Comparison of ENCODE assay signal across 7 cellular contexts in the genomic region with DNA sequence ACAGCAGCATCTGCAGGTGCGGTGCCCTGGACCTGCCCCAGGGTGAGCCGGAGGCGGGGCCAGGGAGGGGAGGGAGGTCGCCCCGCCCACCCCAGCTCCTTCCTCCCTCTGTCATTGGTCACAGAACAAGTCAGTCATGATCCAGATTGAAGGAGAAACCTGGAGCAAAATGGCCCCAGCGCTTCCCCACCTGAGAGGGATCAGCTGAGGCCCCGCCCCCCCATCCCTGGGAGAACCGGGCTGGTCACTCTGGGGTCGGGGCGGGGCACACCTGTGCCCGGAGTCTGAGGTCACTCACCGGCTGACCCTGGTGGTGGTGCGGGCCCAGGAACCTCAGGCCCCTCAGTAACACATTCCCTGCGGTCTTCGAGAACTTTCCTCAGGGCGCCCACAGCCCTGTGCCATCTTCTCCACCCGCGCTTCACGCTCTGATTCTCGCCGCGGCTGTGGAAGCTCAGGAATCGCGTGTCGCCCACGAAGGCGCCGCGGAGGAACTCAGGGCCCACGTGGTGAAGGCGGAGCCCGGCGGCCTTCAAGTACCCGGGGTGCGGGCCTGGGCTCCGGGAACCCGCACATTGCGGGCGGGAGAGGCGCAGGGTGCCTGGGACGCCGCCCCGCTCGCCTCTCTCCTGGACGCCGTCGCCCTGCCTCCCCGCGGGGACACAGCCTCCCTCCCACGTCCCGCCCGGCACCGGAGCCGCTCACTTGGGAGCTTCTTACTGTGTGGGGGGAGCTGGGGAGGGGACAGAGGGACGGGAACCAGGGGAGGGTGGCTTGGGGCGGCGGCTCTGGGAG. TPM values are rescaled to one million over a fixed set of nuclear protein-coding genes. Genes with fewer than 3 reads are reported as not detected.
DNase-seq lines count a peak whose midpoint lies in the region; ATAC-seq and TF ChIP-seq lines count a peak whose summit lies in the region.

No MANE protein-coding gene starts in this region.

- no peak overlapping the region for H3K27ac ChIP-seq in right atrium auricular region

- H3K27me3 ChIP-seq in right atrium auricular region: peaks cover 0 to 8% of the 10 kb centered on the region in 2 donors

- peak overlapping the region; percentile 19 to 35 for H3K4me3 ChIP-seq in right atrium auricular region
- H3K4me3 ChIP-seq in lower leg skin (ENCODE audit: low read depth, poor library complexity, severe bottlenecking): no peak overlapping the region

- no peaks in the 10 kb centered on the region for H3K36me3 Mint-ChIP-seq in activated T-cell treated with anti-CD3 and anti-CD28 coated beads, Interleukin-2, amount 50 U/mL, for 4 hours (ENCODE audit: insufficient read depth)

- DNase-seq in NCI-H1930 (lab: John Stamatoyannopoulos, UW): peak; percentile 85
- DNase-seq in activated T-cell treated with anti-CD3 and anti-CD28 coated beads, Interleukin-2, amount 50 U/mL, for 4 hours: peak; percentile 76
- no peak for DNase-seq in right atrium auricular region (ENCODE audit: low spot score)
- DNase-seq in stimulated activated CD4-positive, alpha-beta T cell treated with anti-CD3 and anti-CD28 coated beads, Interleukin-1b, Interleukin-23, amount 100 ng/mL, for 24 hours (ENCODE audit: low read depth in 4 of 4, low spot score in 1 of 4): peak in 3 of 4 experiments; percentile 19 to 45 (median 44)
- DNase-seq in lower leg skin (ENCODE audit: low spot score in 2 of 2): no peak

- WGBS in lower leg skin, 2 donors: 3 to 34% methylated on average over 7 to 15 of the region's 57 CpGs

- no peak for TF ChIP-seq POLR2A in lower leg skin (IDR thresholded peaks at IDR 0.05)

- H3K27me3 Mint-ChIP-seq in activated T-cell treated with anti-CD3 and anti-CD28 coated beads, Interleukin-2, amount 50 U/mL, for 4 hours (ENCODE audit: low read depth): no peaks in the 10 kb centered on the region

- peaks cover 6% of the 10 kb centered on the region for H3K4me1 Mint-ChIP-seq in activated T-cell treated with anti-CD3 and anti-CD28 coated beads, Interleukin-2, amount 50 U/mL, for 4 hours (ENCODE audit: low read depth)

- peak overlapping the region; percentile 76 for H3K4me3 Mint-ChIP-seq in activated T-cell treated with anti-CD3 and anti-CD28 coated beads, Interleukin-2, amount 50 U/mL, for 4 hours

- no peaks in the 10 kb centered on the region for H3K9me3 Mint-ChIP-seq in activated T-cell treated with anti-CD3 and anti-CD28 coated beads, Interleukin-2, amount 50 U/mL, for 4 hours

- no peaks in the 10 kb centered on the region for H3K36me3 ChIP-seq in right atrium auricular region

- intact Hi-C loops in lower leg skin (cut with DNase I; ENCODE audit: low total_unique reads): no loop called here

- no peaks in the 10 kb centered on the region for H3K4me1 ChIP-seq in right atrium auricular region

- TF ChIP-seq CTCF in right atrium auricular region (IDR thresholded peaks at IDR 0.05): no peak
- TF ChIP-seq CTCF in lower leg skin (IDR thresholded peaks at IDR 0.05): no peak

- no peaks in the 10 kb centered on the region for H3K9me3 ChIP-seq in right atrium auricular region

- peak; percentile 87 to 89 for ATAC-seq in activated T-cell treated with anti-CD3 and anti-CD28 coated beads, Interleukin-2, amount 50 U/mL, for 4 hours
- ATAC-seq in GM21825 (IDR thresholded peaks at IDR 0.05; ENCODE audit: unreplicated experiment) (no peak), HG02763 (IDR thresholded peaks at IDR 0.05; ENCODE audit: unreplicated experiment) (no peak)

RNA-seq across cellular contexts. Expression of gene HLA-C, which starts 36.4 kb away (rescaled TPM):
- 1,000 to 10,000 TPM; 1,001 to 1,115 (median 1,103) TPM for total RNA-seq in activated T-cell treated with anti-CD3 and anti-CD28 coated beads, Interleukin-2, amount 50 U/mL, for 4 hours
- 100 to 1,000 TPM; 122 to 503 TPM for total RNA-seq in right atrium auricular region
- total RNA-seq in lower leg skin: 100 to 1,000 TPM; 387 to 776 (median 534) TPM

RNA-seq across cellular contexts. Expression of gene HLA-B, which starts 48.7 kb away (rescaled TPM):
- 1,000 to 10,000 TPM; 3,478 to 5,156 (median 4,066) TPM for total RNA-seq in activated T-cell treated with anti-CD3 and anti-CD28 coated beads, Interleukin-2, amount 50 U/mL, for 4 hours
- total RNA-seq in right atrium auricular region: 100 to 1,000 TPM; 297 to 584 TPM
- 1,000 to 10,000 TPM; 1,061 to 2,090 (median 1,325) TPM for total RNA-seq in lower leg skin

Comparison
In these comparisons a context has a peak if more than half of its experiments do, and no peak if none do; other contexts are left out.
1. DNase-seq: peak in NCI-H1930 (2 of 2), activated T-cell treated with anti-CD3 and anti-CD28 coated beads, Interleukin-2, amount 50 U/mL, for 4 hours (single experiment) and stimulated activated CD4-positive, alpha-beta T cell treated with anti-CD3 and anti-CD28 coated beads, Interleukin-1b, Interleukin-23, amount 100 ng/mL, for 24 hours (3 of 4); none in right atrium auricular region (single experiment) and lower leg skin (0 of 2).
2. ATAC-seq: peak in activated T-cell treated with anti-CD3 and anti-CD28 coated beads, Interleukin-2, amount 50 U/mL, for 4 hours (2 of 2); none in GM21825 (single experiment) and HG02763 (single experiment).